Comparison of ENCODE assay signal across 2 cellular contexts in genomic region chr1:183242556-183242955, GRCh38.
TF ChIP-seq lines count a peak whose summit lies in the region.

No MANE protein-coding gene starts in this region.

TF ChIP-seq in GM23338, 12 proteins besides CTCF, POLR2A, EP300 and RAD21:
- TF ChIP-seq REST (IDR thresholded peaks at IDR 0.05; ENCODE audit: unreplicated experiment) (no peak), ETS1 (IDR thresholded peaks at IDR 0.05) (no peak), ZNF462 (CRISPR knock-in tag; IDR thresholded peaks at IDR 0.05) (no peak), NANOG (IDR thresholded peaks at IDR 0.05; ENCODE audit: borderline replicate concordance) (no peak), EZH2phosphoT487 (IDR thresholded peaks at IDR 0.05; ENCODE audit: unreplicated experiment) (no peak), JUNB (IDR thresholded peaks at IDR 0.05; ENCODE audit: unreplicated experiment) (no peak), ZNF331 (CRISPR knock-in tag; IDR thresholded peaks at IDR 0.05; ENCODE audit: low read depth) (no peak), EZH2 (IDR thresholded peaks at IDR 0.05; ENCODE audit: low read depth, unreplicated experiment) (no peak), CREB1 (CRISPR knock-in tag; IDR thresholded peaks at IDR 0.05; ENCODE audit: low read depth) (no peak), POLR2AphosphoS5 (IDR thresholded peaks at IDR 0.05; ENCODE audit: low read depth) (no peak), ZNF114 (CRISPR knock-in tag; IDR thresholded peaks at IDR 0.05) (no peak), STAT1 (IDR thresholded peaks at IDR 0.05; ENCODE audit: unreplicated experiment) (no peak)

TF ChIP-seq in WTC11, 78 proteins besides CTCF, POLR2A, EP300 and RAD21 (continued from another document):
- TF ChIP-seq TCF7 (CRISPR knock-in tag; IDR thresholded peaks at IDR 0.05; ENCODE audit: low read depth) = no peak
- TF ChIP-seq PRDM15 (CRISPR knock-in tag; IDR thresholded peaks at IDR 0.05) = no peak
- no peak for TF ChIP-seq ZBTB43 (CRISPR knock-in tag; IDR thresholded peaks at IDR 0.05)
- no peak for TF ChIP-seq GRHL2 (CRISPR knock-in tag; IDR thresholded peaks at IDR 0.05; ENCODE audit: insufficient replicate concordance, severe bottlenecking)
- TF ChIP-seq E2F4 (CRISPR knock-in tag; IDR thresholded peaks at IDR 0.05; ENCODE audit: borderline replicate concordance, low read depth) = no peak
- TF ChIP-seq MXD4 (CRISPR knock-in tag; IDR thresholded peaks at IDR 0.05; ENCODE audit: borderline replicate concordance) = no peak
